In the genomic region with DNA sequence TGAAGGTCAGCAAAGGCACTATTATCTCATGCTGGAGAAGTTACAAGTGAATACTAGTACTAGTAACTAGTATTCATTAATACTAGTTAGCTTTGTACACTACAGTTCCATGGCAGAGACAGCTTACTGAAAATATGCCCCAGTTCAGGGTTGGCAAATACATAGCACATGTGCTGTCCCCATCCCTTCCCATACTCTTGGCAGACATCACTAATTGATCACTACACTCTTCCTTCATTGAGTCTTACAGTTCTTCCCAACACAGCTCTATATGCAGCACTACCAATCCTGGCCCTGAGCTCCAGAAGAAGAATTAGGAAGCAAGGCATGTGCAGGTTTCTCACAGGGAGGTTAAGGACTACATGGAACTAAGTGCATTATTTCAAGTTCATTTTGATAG, we compare ENCODE assay signal across 2 cellular contexts.
A peak's percentile ranks its signal among the peaks of the same experiment; 100 is the strongest.
TF ChIP-seq lines count a peak whose summit lies in the region.

No MANE protein-coding gene starts in this region.

TF ChIP-seq in IMR-90, 13 proteins besides CTCF, POLR2A, EP300 and RAD21:
- TF ChIP-seq CHD1 (IDR thresholded peaks at IDR 0.05; ENCODE audit: low read depth, low read length) (no peak), RCOR1 (IDR thresholded peaks at IDR 0.05; ENCODE audit: insufficient replicate concordance, low read length) (no peak), MAFK (IDR thresholded peaks at IDR 0.05; ENCODE audit: low read depth, low read length) (no peak), CEBPB (IDR thresholded peaks at IDR 0.05; ENCODE audit: low read depth, low read length) (no peak), NFE2L2 (IDR thresholded peaks at IDR 0.05; ENCODE audit: low read depth, low read length) (no peak), MAZ (IDR thresholded peaks at IDR 0.05; ENCODE audit: borderline replicate concordance, low read depth, low read length) (no peak), BHLHE40 (IDR thresholded peaks at IDR 0.05; ENCODE audit: low read depth, low read length) (no peak), FOS (IDR thresholded peaks at IDR 0.05; ENCODE audit: low read depth, low read length) (no peak), SMC3 (IDR thresholded peaks at IDR 0.05; ENCODE audit: low read depth, low read length) (no peak), MXI1 (IDR thresholded peaks at IDR 0.05; ENCODE audit: borderline replicate concordance, low read depth, low read length) (no peak), RFX5 (IDR thresholded peaks at IDR 0.05; ENCODE audit: low read depth, low read length) (no peak)
- TF ChIP-seq, protein P1, sequence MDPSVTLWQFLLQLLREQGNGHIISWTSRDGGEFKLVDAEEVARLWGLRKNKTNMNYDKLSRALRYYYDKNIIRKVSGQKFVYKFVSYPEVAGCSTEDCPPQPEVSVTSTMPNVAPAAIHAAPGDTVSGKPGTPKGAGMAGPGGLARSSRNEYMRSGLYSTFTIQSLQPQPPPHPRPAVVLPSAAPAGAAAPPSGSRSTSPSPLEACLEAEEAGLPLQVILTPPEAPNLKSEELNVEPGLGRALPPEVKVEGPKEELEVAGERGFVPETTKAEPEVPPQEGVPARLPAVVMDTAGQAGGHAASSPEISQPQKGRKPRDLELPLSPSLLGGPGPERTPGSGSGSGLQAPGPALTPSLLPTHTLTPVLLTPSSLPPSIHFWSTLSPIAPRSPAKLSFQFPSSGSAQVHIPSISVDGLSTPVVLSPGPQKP (IDR thresholded peaks at IDR 0.05; ENCODE audit: borderline replicate concordance, low read depth, low read length) = no peak
- TF ChIP-seq, protein P2, sequence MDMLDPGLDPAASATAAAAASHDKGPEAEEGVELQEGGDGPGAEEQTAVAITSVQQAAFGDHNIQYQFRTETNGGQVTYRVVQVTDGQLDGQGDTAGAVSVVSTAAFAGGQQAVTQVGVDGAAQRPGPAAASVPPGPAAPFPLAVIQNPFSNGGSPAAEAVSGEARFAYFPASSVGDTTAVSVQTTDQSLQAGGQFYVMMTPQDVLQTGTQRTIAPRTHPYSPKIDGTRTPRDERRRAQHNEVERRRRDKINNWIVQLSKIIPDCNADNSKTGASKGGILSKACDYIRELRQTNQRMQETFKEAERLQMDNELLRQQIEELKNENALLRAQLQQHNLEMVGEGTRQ (IDR thresholded peaks at IDR 0.05; ENCODE audit: low read depth, low read length) = no peak

TF ChIP-seq in GM12878, 131 proteins besides CTCF, POLR2A, EP300 and RAD21:
- TF ChIP-seq, protein P3, sequence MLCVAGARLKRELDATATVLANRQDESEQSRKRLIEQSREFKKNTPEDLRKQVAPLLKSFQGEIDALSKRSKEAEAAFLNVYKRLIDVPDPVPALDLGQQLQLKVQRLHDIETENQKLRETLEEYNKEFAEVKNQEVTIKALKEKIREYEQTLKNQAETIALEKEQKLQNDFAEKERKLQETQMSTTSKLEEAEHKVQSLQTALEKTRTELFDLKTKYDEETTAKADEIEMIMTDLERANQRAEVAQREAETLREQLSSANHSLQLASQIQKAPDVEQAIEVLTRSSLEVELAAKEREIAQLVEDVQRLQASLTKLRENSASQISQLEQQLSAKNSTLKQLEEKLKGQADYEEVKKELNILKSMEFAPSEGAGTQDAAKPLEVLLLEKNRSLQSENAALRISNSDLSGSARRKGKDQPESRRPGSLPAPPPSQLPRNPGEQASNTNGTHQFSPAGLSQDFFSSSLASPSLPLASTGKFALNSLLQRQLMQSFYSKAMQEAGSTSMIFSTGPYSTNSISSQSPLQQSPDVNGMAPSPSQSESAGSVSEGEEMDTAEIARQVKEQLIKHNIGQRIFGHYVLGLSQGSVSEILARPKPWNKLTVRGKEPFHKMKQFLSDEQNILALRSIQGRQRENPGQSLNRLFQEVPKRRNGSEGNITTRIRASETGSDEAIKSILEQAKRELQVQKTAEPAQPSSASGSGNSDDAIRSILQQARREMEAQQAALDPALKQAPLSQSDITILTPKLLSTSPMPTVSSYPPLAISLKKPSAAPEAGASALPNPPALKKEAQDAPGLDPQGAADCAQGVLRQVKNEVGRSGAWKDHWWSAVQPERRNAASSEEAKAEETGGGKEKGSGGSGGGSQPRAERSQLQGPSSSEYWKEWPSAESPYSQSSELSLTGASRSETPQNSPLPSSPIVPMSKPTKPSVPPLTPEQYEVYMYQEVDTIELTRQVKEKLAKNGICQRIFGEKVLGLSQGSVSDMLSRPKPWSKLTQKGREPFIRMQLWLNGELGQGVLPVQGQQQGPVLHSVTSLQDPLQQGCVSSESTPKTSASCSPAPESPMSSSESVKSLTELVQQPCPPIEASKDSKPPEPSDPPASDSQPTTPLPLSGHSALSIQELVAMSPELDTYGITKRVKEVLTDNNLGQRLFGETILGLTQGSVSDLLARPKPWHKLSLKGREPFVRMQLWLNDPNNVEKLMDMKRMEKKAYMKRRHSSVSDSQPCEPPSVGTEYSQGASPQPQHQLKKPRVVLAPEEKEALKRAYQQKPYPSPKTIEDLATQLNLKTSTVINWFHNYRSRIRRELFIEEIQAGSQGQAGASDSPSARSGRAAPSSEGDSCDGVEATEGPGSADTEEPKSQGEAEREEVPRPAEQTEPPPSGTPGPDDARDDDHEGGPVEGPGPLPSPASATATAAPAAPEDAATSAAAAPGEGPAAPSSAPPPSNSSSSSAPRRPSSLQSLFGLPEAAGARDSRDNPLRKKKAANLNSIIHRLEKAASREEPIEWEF (IDR thresholded peaks at IDR 0.05; ENCODE audit: insufficient replicate concordance, low read depth, low read length) = no peak
- TF ChIP-seq, protein P4, sequence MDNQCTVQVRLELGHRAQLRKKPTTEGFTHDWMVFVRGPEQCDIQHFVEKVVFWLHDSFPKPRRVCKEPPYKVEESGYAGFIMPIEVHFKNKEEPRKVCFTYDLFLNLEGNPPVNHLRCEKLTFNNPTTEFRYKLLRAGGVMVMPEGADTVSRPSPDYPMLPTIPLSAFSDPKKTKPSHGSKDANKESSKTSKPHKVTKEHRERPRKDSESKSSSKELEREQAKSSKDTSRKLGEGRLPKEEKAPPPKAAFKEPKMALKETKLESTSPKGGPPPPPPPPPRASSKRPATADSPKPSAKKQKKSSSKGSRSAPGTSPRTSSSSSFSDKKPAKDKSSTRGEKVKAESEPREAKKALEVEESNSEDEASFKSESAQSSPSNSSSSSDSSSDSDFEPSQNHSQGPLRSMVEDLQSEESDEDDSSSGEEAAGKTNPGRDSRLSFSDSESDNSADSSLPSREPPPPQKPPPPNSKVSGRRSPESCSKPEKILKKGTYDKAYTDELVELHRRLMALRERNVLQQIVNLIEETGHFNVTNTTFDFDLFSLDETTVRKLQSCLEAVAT (IDR thresholded peaks at IDR 0.05) = 0 out of 2 replicates have a peak, but pooled peaks have one; percentile 27
- TF ChIP-seq NFIC (IDR thresholded peaks at IDR 0.05; ENCODE audit: low read depth, low read length) (no peak), BRCA1 (IDR thresholded peaks at IDR 0.05; ENCODE audit: low read depth, low read length) (no peak), STAT3 (IDR thresholded peaks at IDR 0.05; ENCODE audit: low read depth, low read length) (no peak)
